Comparison of ENCODE assay signal across 1 cellular context in the genomic region with DNA sequence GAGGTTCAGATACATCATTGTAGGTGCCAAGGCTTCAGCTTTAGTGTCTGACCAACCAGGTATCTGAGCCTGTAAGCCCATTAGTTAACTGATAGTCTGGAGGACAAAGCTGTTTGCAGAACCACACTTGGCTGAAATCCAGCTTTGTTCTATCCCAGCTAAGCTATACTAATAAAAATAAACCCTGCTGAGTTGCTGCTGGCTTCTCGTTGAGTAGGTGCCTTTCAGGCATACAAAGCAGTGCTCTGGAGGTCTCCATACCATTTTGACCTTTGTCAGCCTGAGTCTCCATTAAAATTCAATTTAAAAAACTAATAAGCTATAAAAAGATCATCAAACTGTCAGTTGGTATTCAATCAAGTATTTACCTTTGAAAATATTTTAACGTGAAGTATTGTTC.
TF ChIP-seq lines count a peak whose summit lies in the region.

No MANE protein-coding gene starts in this region.

TF ChIP-seq in GM23338, 12 proteins besides CTCF, POLR2A, EP300 and RAD21 (continued from another document):
- TF ChIP-seq ZNF462 (CRISPR knock-in tag; IDR thresholded peaks at IDR 0.05) (no peak; the same call in 1 of the 2 replicates), CREB1 (CRISPR knock-in tag; IDR thresholded peaks at IDR 0.05; ENCODE audit: low read depth) (no peak), STAT1 (IDR thresholded peaks at IDR 0.05; ENCODE audit: unreplicated experiment) (no peak), ZNF114 (CRISPR knock-in tag; IDR thresholded peaks at IDR 0.05) (no peak), NANOG (IDR thresholded peaks at IDR 0.05; ENCODE audit: borderline replicate concordance) (no peak), JUNB (IDR thresholded peaks at IDR 0.05; ENCODE audit: unreplicated experiment) (no peak), POLR2AphosphoS5 (IDR thresholded peaks at IDR 0.05; ENCODE audit: low read depth) (no peak)
- TF ChIP-seq, protein P1, sequence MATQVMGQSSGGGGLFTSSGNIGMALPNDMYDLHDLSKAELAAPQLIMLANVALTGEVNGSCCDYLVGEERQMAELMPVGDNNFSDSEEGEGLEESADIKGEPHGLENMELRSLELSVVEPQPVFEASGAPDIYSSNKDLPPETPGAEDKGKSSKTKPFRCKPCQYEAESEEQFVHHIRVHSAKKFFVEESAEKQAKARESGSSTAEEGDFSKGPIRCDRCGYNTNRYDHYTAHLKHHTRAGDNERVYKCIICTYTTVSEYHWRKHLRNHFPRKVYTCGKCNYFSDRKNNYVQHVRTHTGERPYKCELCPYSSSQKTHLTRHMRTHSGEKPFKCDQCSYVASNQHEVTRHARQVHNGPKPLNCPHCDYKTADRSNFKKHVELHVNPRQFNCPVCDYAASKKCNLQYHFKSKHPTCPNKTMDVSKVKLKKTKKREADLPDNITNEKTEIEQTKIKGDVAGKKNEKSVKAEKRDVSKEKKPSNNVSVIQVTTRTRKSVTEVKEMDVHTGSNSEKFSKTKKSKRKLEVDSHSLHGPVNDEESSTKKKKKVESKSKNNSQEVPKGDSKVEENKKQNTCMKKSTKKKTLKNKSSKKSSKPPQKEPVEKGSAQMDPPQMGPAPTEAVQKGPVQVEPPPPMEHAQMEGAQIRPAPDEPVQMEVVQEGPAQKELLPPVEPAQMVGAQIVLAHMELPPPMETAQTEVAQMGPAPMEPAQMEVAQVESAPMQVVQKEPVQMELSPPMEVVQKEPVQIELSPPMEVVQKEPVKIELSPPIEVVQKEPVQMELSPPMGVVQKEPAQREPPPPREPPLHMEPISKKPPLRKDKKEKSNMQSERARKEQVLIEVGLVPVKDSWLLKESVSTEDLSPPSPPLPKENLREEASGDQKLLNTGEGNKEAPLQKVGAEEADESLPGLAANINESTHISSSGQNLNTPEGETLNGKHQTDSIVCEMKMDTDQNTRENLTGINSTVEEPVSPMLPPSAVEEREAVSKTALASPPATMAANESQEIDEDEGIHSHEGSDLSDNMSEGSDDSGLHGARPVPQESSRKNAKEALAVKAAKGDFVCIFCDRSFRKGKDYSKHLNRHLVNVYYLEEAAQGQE (IDR thresholded peaks at IDR 0.05; ENCODE audit: unreplicated experiment), result no peak
TF ChIP-seq in GM23338: peak in this region for 0.
